In the genomic region with DNA sequence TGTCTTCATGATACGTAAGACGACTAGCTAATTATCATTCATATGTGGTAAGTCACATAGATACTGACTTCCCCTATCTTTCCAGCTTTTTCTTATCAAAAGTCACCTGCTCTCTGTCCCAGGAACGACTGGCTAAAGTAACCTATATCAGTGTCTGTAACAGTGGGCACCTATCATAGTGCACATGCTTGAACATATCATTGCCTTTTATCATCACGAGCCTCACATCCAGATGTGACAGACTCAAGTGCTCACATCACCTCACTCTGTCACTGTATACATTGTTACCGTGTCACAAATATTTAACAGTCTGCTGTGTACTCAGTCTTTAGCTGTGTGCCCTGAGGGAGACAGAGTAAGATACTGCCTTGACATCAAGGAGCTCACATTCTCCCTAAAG, we compare ENCODE assay signal across 18 cellular contexts.
DNase-seq lines count a peak whose midpoint lies in the region; ATAC-seq, FAIRE-seq and TF ChIP-seq lines count a peak whose summit lies in the region.
"Had no signal": no experiment of that assay in that cellular context is flagged by ENCODE, and none has a peak within 500 bp of the region (broad histone marks: within the 10 kb centered on the region; RNA-seq: fewer than 3 reads in every experiment).

No MANE protein-coding gene starts in this region.

- no peaks in the 10 kb centered on the region for H3K36me3 Mint-ChIP-seq in stimulated activated effector memory CD8-positive, alpha-beta T cell treated with anti-CD3 and anti-CD28 coated beads, Interleukin-12 subunit alpha, Interleukin-12 subunit beta, amount 100 ng/mL, for 72 hours
- H3K36me3 Mint-ChIP-seq: CD4-positive, CD25-positive, alpha-beta regulatory T cell; CD8-positive, alpha-beta memory T cell had no signal

- peak overlapping the region; percentile 7 to 77 for H2BK12ac ChIP-seq in mesenchymal stem cell (ENCODE audit: low read length in 2 of 2)

- H3K36me3 ChIP-seq in heart left ventricle (no peaks in the 10 kb centered on the region), mesenchymal stem cell (ENCODE audit: control insufficient read depth in 1 of 2, insufficient read depth in 2 of 2, low read depth in 1 of 2, low read length in 2 of 2) (no peaks in the 10 kb centered on the region)
- H3K36me3 ChIP-seq: BE2C, HAP-1 had no signal

- H3K4me1 Mint-ChIP-seq in stimulated activated effector memory CD8-positive, alpha-beta T cell treated with anti-CD3 and anti-CD28 coated beads, Interleukin-12 subunit alpha, Interleukin-12 subunit beta, amount 100 ng/mL, for 72 hours, result no peaks in the 10 kb centered on the region
- H3K4me1 Mint-ChIP-seq: CD4-positive, CD25-positive, alpha-beta regulatory T cell; CD8-positive, alpha-beta memory T cell had no signal

- no peak overlapping the region for H4K8ac ChIP-seq in mesenchymal stem cell (ENCODE audit: low read length)

- no peak overlapping the region for H3K27ac Mint-ChIP-seq in stimulated activated effector memory CD8-positive, alpha-beta T cell treated with anti-CD3 and anti-CD28 coated beads, Interleukin-12 subunit alpha, Interleukin-12 subunit beta, amount 100 ng/mL, for 72 hours
- H3K27ac Mint-ChIP-seq: CD4-positive, CD25-positive, alpha-beta regulatory T cell; CD8-positive, alpha-beta memory T cell had no signal

- H3K9me3 Mint-ChIP-seq in stimulated activated effector memory CD8-positive, alpha-beta T cell treated with anti-CD3 and anti-CD28 coated beads, Interleukin-12 subunit alpha, Interleukin-12 subunit beta, amount 100 ng/mL, for 72 hours, result no peaks in the 10 kb centered on the region
- H3K9me3 Mint-ChIP-seq: CD8-positive, alpha-beta memory T cell had no signal

- no peak for TF ChIP-seq CTCF in heart left ventricle (IDR thresholded peaks at IDR 0.05)

- H3K27ac ChIP-seq in heart left ventricle (no peak overlapping the region), mesenchymal stem cell (ENCODE audit: low read length, poor library complexity, severe bottlenecking) (no peak overlapping the region)

- peak; percentile 45 for FAIRE-seq in GM12891 (lab: Jason Lieb, UNC)
- FAIRE-seq: GM19239, H1 had no signal

- intact Hi-C loops in Right ventricle myocardium superior (cut with DNase I) (no loop called here), heart left ventricle (cut with DNase I) (loop anchor here in 1 of 10 donors (5.0 kb wide), 1 partner anchor 34 kb away; no protein-coding TSS in a partner anchor)

- H3K4ac ChIP-seq in mesenchymal stem cell (ENCODE audit: low read depth in 1 of 2, low read length in 2 of 2), result no peak overlapping the region

- H3K23ac ChIP-seq in mesenchymal stem cell (ENCODE audit: low read length in 2 of 2), result no peak overlapping the region

- no peak overlapping the region for H2BK120ac ChIP-seq in mesenchymal stem cell (ENCODE audit: low read depth, low read length)

- H3K14ac ChIP-seq in mesenchymal stem cell (ENCODE audit: low read length in 2 of 2), result no peak overlapping the region

- no peak overlapping the region for H2AFZ ChIP-seq in mesenchymal stem cell (ENCODE audit: low read depth, low read length)

- TF ChIP-seq POLR2A in heart left ventricle (IDR thresholded peaks at IDR 0.05) (no peak), GM12891 (IDR thresholded peaks at IDR 0.05; ENCODE audit: low read depth, low read length) (no peak)

- no peak overlapping the region for H2BK5ac ChIP-seq in mesenchymal stem cell (ENCODE audit: low read depth, low read length, poor library complexity, severe bottlenecking)

- peak overlapping the region; percentile 16 to 62 for H3K18ac ChIP-seq in mesenchymal stem cell (ENCODE audit: low read depth in 1 of 2, low read length in 2 of 2)

- H3K4me1 ChIP-seq in heart left ventricle, result peaks cover 0 to 17% (median 0%) of the 10 kb centered on the region in 12 donors
- H3K4me1 ChIP-seq in mesenchymal stem cell (ENCODE audit: control insufficient read depth, insufficient read depth, low read depth, low read length), result no peaks in the 10 kb centered on the region
- H3K4me1 ChIP-seq: BE2C, HAP-1 had no signal

- ATAC-seq in Right ventricle myocardium superior (ENCODE audit: poor library complexity) (peak; percentile 43), heart left ventricle (no peak)
- ATAC-seq in stimulated activated effector memory CD8-positive, alpha-beta T cell treated with anti-CD3 and anti-CD28 coated beads, Interleukin-12 subunit alpha, Interleukin-12 subunit beta, amount 100 ng/mL, for 72 hours, result peak; percentile 19

- H3K4me3 ChIP-seq in heart left ventricle, result no peak overlapping the region
- no peak overlapping the region for H3K4me3 ChIP-seq in mesenchymal stem cell (ENCODE audit: insufficient read depth in 1 of 2, low read depth in 1 of 2, low read length in 2 of 2)
- H3K4me3 ChIP-seq: HAP-1 had no signal

- 38 to 57% (median 43%) methylated on average over 5 of the region's 5 CpGs for WGBS in heart left ventricle, 4 donors
- 58% methylated on average over 5 of the region's 5 CpGs for WGBS in mesenchymal stem cell

- H2BK15ac ChIP-seq in mesenchymal stem cell (ENCODE audit: low read depth, poor library complexity, severe bottlenecking), result no peak overlapping the region

- no peaks in the 10 kb centered on the region for H3K27me3 ChIP-seq in heart left ventricle
- H3K27me3 ChIP-seq in mesenchymal stem cell (ENCODE audit: control insufficient read depth in 1 of 2, insufficient read depth in 1 of 2, low read length in 2 of 2), result no peaks in the 10 kb centered on the region
- H3K27me3 ChIP-seq: BE2C had no signal

- no peaks in the 10 kb centered on the region for H3K79me1 ChIP-seq in mesenchymal stem cell (replicated peaks; ENCODE audit: low read length, poor library complexity, severe bottlenecking)

- H3K4me3 Mint-ChIP-seq in stimulated activated effector memory CD8-positive, alpha-beta T cell treated with anti-CD3 and anti-CD28 coated beads, Interleukin-12 subunit alpha, Interleukin-12 subunit beta, amount 100 ng/mL, for 72 hours, result no peak overlapping the region
- H3K4me3 Mint-ChIP-seq: CD4-positive, CD25-positive, alpha-beta regulatory T cell; CD8-positive, alpha-beta memory T cell had no signal

- no peak overlapping the region for H2AK5ac ChIP-seq in mesenchymal stem cell (ENCODE audit: low read length, severe bottlenecking)

- H3K9ac ChIP-seq in mesenchymal stem cell (ENCODE audit: low read length), result no peak overlapping the region

- DNase-seq in Right ventricle myocardium superior (no peak), heart left ventricle (no peak), GM12891 (ENCODE audit: insufficient read length, low spot score) (no peak), mesenchymal stem cell (no peak), RPMI8226 (no peak), cortex of kidney (lab: John Stamatoyannopoulos, UW) (no peak)
- no peak for DNase-seq in stimulated activated effector memory CD8-positive, alpha-beta T cell treated with anti-CD3 and anti-CD28 coated beads, Interleukin-12 subunit alpha, Interleukin-12 subunit beta, amount 100 ng/mL, for 72 hours (ENCODE audit: low spot score in 2 of 2)
- DNase-seq: BE2C; C1 segment of cervical spinal cord; CD4-positive, CD25-positive, alpha-beta regulatory T cell; CD8-positive, alpha-beta memory T cell; COR-L47; DMS 273 treated with DMSO at 0.1 percent for 48 hours; DMS79 treated with DMSO at 0.1 percent for 48 hours; GF-D8 had no signal

- H3K9me3 ChIP-seq in heart left ventricle (no peaks in the 10 kb centered on the region), mesenchymal stem cell (ENCODE audit: control insufficient read depth, low read length) (no peaks in the 10 kb centered on the region)
- H3K9me3 ChIP-seq: BE2C, HAP-1 had no signal

- no peak overlapping the region for H4K91ac ChIP-seq in mesenchymal stem cell (ENCODE audit: low read length)

- H3K4me2 ChIP-seq in mesenchymal stem cell (ENCODE audit: low read length, poor library complexity, severe bottlenecking), result no peak overlapping the region

TF ChIP-seq in GM12891, 5 proteins besides CTCF, POLR2A, EP300 and RAD21:
- TF ChIP-seq PAX5 (IDR thresholded peaks at IDR 0.05; ENCODE audit: insufficient read depth, low read length, severe bottlenecking) (no peak), SPI1 (IDR thresholded peaks at IDR 0.05; ENCODE audit: low read depth, low read length) (no peak), TAF1 (IDR thresholded peaks at IDR 0.05; ENCODE audit: low read depth, low read length) (no peak)

Comparison
In these comparisons a context has a peak if more than half of its experiments do, and no peak if none do; other contexts are left out.
1. ATAC-seq: peak in Right ventricle myocardium superior (single experiment) and stimulated activated effector memory CD8-positive, alpha-beta T cell treated with anti-CD3 and anti-CD28 coated beads, Interleukin-12 subunit alpha, Interleukin-12 subunit beta, amount 100 ng/mL, for 72 hours (single experiment); none in heart left ventricle (0 of 4).